In genomic region chr5:65198777-65199120, GRCh38 we compare ENCODE assay signal across 15 cellular contexts.
DNase-seq lines count a peak whose midpoint lies in the region; ATAC-seq, FAIRE-seq and TF ChIP-seq lines count a peak whose summit lies in the region.
"Had no signal": no experiment of that assay in that cellular context is flagged by ENCODE, and none has a peak within 500 bp of the region (broad histone marks: within the 10 kb centered on the region; RNA-seq: fewer than 3 reads in every experiment).

No MANE protein-coding gene starts in this region.

- H3K36me3 ChIP-seq in IMR-90 (ENCODE audit: control insufficient read depth, insufficient read depth, low read length) (peaks cover 6% of the 10 kb centered on the region; the same call in 1 of the 2 replicates), K562 (ENCODE audit: control insufficient read depth, insufficient read depth, low read length) (no peaks in the 10 kb centered on the region)

- H3K18ac ChIP-seq in IMR-90 (ENCODE audit: low read depth, low read length) = peak overlapping the region; percentile 66; the same call in 1 of the 2 replicates

- H4K20me1 ChIP-seq in IMR-90 (ENCODE audit: insufficient read depth, low read length) = no peaks in the 10 kb centered on the region
- no peaks in the 10 kb centered on the region for H4K20me1 ChIP-seq in K562 (replicated peaks; ENCODE audit: control insufficient read depth, insufficient read depth, low read length)

- H3K4me2 ChIP-seq in IMR-90 (ENCODE audit: low read depth, low read length) (no peak overlapping the region; the same call in 1 of the 2 replicates), K562 (ENCODE audit: insufficient read depth, low read length) (no peak overlapping the region)

- H3K9me3 ChIP-seq in IMR-90 (ENCODE audit: control insufficient read depth, insufficient read depth, low read length) (no peaks in the 10 kb centered on the region), K562 (replicated peaks; ENCODE audit: control insufficient read depth, insufficient read depth, low read depth, low read length) (no peaks in the 10 kb centered on the region)
- H3K9me3 ChIP-seq: mucosa of descending colon had no signal

- POLR2A ChIA-PET in IMR-90 (lab: Charles Lee; ENCODE audit: unreplicated experiment) = no interaction called here
- POLR2A ChIA-PET in K562 (lab: Yijun Ruan, JAX) = no interaction called here

- H3K4me1 ChIP-seq in IMR-90 (ENCODE audit: control insufficient read depth, insufficient read depth, low read length) = peaks cover 11% of the 10 kb centered on the region
- no peaks in the 10 kb centered on the region for H3K4me1 ChIP-seq in K562 (replicated peaks in 1 of 2; ENCODE audit: control insufficient read depth in 2 of 2, insufficient read depth in 2 of 2, low read length in 2 of 2)

- H3K56ac ChIP-seq in IMR-90 (ENCODE audit: extremely low read depth, insufficient read depth, low read length) = peak overlapping the region; percentile 73; the same call in 1 of the 2 replicates

- no peak overlapping the region for H4K91ac ChIP-seq in IMR-90 (ENCODE audit: insufficient read depth, low read depth, low read length)

- no peak overlapping the region for H4K5ac ChIP-seq in IMR-90 (ENCODE audit: low read depth, low read length)

- peak; percentile 40 for FAIRE-seq in K562 (lab: Jason Lieb, UNC)

- TF ChIP-seq POLR2A in IMR-90 (IDR thresholded peaks at IDR 0.05; ENCODE audit: low read depth, low read length) = no peak
- TF ChIP-seq POLR2A in K562 (conservative IDR thresholded peaks at IDR 0.05) = no peak

- H3K4ac ChIP-seq in IMR-90 (ENCODE audit: low read depth, low read length) = peak overlapping the region; percentile 94; the same call in 1 of the 2 replicates

- in situ Hi-C loops in IMR-90 (cut with MboI; ENCODE audit: low sequenced_read_pairs) (loop anchor here (5.0 kb wide), 1 partner anchor 284 kb away; the partner anchor contains the start of gene ADAMTS6), K562 (cut with MboI) (no loop called here)

- no peak overlapping the region for H2AK5ac ChIP-seq in IMR-90 (ENCODE audit: low read depth, low read length)

- H3K9me1 ChIP-seq in IMR-90 (ENCODE audit: insufficient read depth, low read length) = 0 out of 2 replicates have a peak, but pooled peaks cover 4% of the 10 kb centered on the region
- H3K9me1 ChIP-seq in K562 (ENCODE audit: control insufficient read depth, insufficient read depth, low read length) = no peaks in the 10 kb centered on the region

- ATAC-seq in IMR-90 (ENCODE audit: low read depth) = peak; percentile 85
- ATAC-seq in K562 = no peak
- ATAC-seq in HG03045 (IDR thresholded peaks at IDR 0.05; ENCODE audit: unreplicated experiment) = no peak
- ATAC-seq in GM18868 (IDR thresholded peaks at IDR 0.05; ENCODE audit: unreplicated experiment) = no peak
- ATAC-seq: mucosa of descending colon had no signal

- no TSS peak for BruUV-seq in IMR-90 (replicated peaks; lab: Mats Ljungman, UMichigan)
- no TSS peak for BruUV-seq in K562 (replicated peaks; lab: Mats Ljungman, UMichigan)

- intact Hi-C loops in IMR-90 (cut with micrococcal nuclease) = loop anchor here (2.0 kb wide), 2 partner anchors 72 to 282 kb away; partner anchors contain the start of gene ADAMTS6
- intact Hi-C loops in K562 (cut with micrococcal nuclease) = no loop called here

- H2BK20ac ChIP-seq in IMR-90 (ENCODE audit: low read depth, low read length) = peak overlapping the region; percentile 95; the same call in 1 of the 2 replicates

- H2BK120ac ChIP-seq in IMR-90 (ENCODE audit: low read depth, low read length) = peak overlapping the region; percentile 98

- peak overlapping the region; percentile 100 for H2BK5ac ChIP-seq in IMR-90 (ENCODE audit: low read depth, low read length, poor library complexity, severe bottlenecking)

- H2AK9ac ChIP-seq in IMR-90 (replicated peaks; ENCODE audit: low read depth, low read length, poor library complexity) = no peak overlapping the region

- H3K9ac ChIP-seq in IMR-90 (ENCODE audit: low read depth, low read length) = no peak overlapping the region
- no peak overlapping the region for H3K9ac ChIP-seq in K562 (ENCODE audit: insufficient read depth in 1 of 2, low read depth in 2 of 2, low read length in 2 of 2)

- H3K27me3 ChIP-seq in IMR-90 (ENCODE audit: control insufficient read depth, insufficient read depth, low read length) (no peaks in the 10 kb centered on the region), K562 (ENCODE audit: control insufficient read depth in 2 of 2, insufficient read depth in 2 of 2, low read length in 2 of 2) (no peaks in the 10 kb centered on the region)

- H4K8ac ChIP-seq in IMR-90 (ENCODE audit: low read depth in 2 of 2, low read length in 2 of 2) = peak overlapping the region in 1 of 2 experiments; percentile 87; a peak in 2 of 4 replicates

- H3K14ac ChIP-seq in IMR-90 (replicated peaks; ENCODE audit: low read depth, low read length) = no peak overlapping the region

- dilution Hi-C loops in IMR-90 (cut with HindIII; ENCODE audit: low sequenced_read_pairs, unreplicated experiment) = no loop called here

- H2AFZ ChIP-seq in IMR-90 (replicated peaks; ENCODE audit: low read length, poor library complexity) (no peak overlapping the region), K562 (ENCODE audit: low read depth, low read length) (no peak overlapping the region)

- TF ChIP-seq RAD21 in IMR-90 (IDR thresholded peaks at IDR 0.05; ENCODE audit: low read length) (no peak), K562 (CRISPR knock-in tag; conservative IDR thresholded peaks at IDR 0.05 in 1 of 2, IDR thresholded peaks at IDR 0.05 in 1 of 2) (no peak)

- H3K79me2 ChIP-seq in K562 (ENCODE audit: control insufficient read depth, insufficient read depth, low read length) = no peaks in the 10 kb centered on the region

- peak overlapping the region; percentile 22; the same call in 1 of the 2 replicates for H3K23ac ChIP-seq in IMR-90 (ENCODE audit: low read depth, low read length)

- no peak overlapping the region; the same call in 2 of the 3 replicates for H2BK15ac ChIP-seq in IMR-90 (ENCODE audit: low read depth, low read length)

- H3K4me3 ChIP-seq in AG09309 (ENCODE audit: control insufficient read depth, low read depth, low read length) = no peak overlapping the region
- no peak overlapping the region for H3K4me3 ChIP-seq in IMR-90 (ENCODE audit: insufficient read depth, low read depth, low read length)
- H3K4me3 ChIP-seq in K562 = no peak overlapping the region
- H3K4me3 ChIP-seq: mucosa of descending colon, skin epidermis had no signal

- H3K79me1 ChIP-seq in IMR-90 (ENCODE audit: low read depth in 1 of 2, low read length in 2 of 2) = peaks cover 22 to 31% of the 10 kb centered on the region in 2 experiments

- peak; percentile 98 for DNase-seq in AG09309 (ENCODE audit: low read depth)
- peak; percentile 99 for DNase-seq in IMR-90
- no peak for DNase-seq in K562 (ENCODE audit: extremely low read depth in 1 of 4, low spot score in 3 of 4)
- peak; percentile 96 for DNase-seq in kidney glomerular epithelial cell (lab: John Stamatoyannopoulos, UW)
- DNase-seq in SHP77 (lab: John Stamatoyannopoulos, UW) = no peak
- no peak for DNase-seq in caudate nucleus (lab: John Stamatoyannopoulos, UW)
- DNase-seq: activated T-cell treated with anti-CD3 and anti-CD28 coated beads for 4 hours; CD4-positive, CD25-positive, alpha-beta regulatory T cell; cerebellar nuclear complex; hypothalamus; mucosa of descending colon; NCI-H1417 had no signal

- no CpG with 5 or more reads among the region's 2 CpGs for WGBS in IMR-90 (ENCODE audit: extremely low coverage in 2 of 2, insufficient read length in 1 of 2), 2 experiments
- 14% methylated on average over 2 of the region's 2 CpGs for WGBS in K562 (ENCODE audit: insufficient coverage, low coverage, missing lambda C conversion rate)

- TF ChIP-seq EP300 in K562 (IDR thresholded peaks at IDR 0.05; ENCODE audit: low read length) = no peak

- no peak for TF ChIP-seq CTCF in AG09309 (IDR thresholded peaks at IDR 0.05; ENCODE audit: control insufficient read depth, insufficient read depth, low read depth, low read length, missing control alignments)
- TF ChIP-seq CTCF in IMR-90 (conservative IDR thresholded peaks at IDR 0.05; ENCODE audit: low read depth, low read length) = no peak
- no peak for TF ChIP-seq CTCF in K562 (IDR thresholded peaks at IDR 0.05 in 2 of 3, conservative IDR thresholded peaks at IDR 0.05 in 1 of 3; ENCODE audit: insufficient read depth in 2 of 3, low read depth in 1 of 3, low read length in 3 of 3)

- H3K27ac ChIP-seq in IMR-90 (ENCODE audit: insufficient read depth, low read length) = peak overlapping the region; percentile 81; the same call in 1 of the 2 replicates
- no peak overlapping the region for H3K27ac ChIP-seq in K562 (ENCODE audit: extremely low read depth, low read depth, low read length)
- no peak overlapping the region for H3K27ac ChIP-seq in caudate nucleus (ENCODE audit: low read depth, low read length)

- CTCF ChIA-PET in IMR-90 (lab: Yijun Ruan, JAX) (interaction anchor here (0.6 kb wide), 1 partner anchor 11 kb away, joined by 3 read pairs; no protein-coding TSS in a partner anchor), K562 (lab: Yijun Ruan, JAX; ENCODE audit: low intra/inter-chr PET ratio) (no interaction called here)

TF ChIP-seq in IMR-90, 13 proteins besides CTCF, POLR2A, EP300 and RAD21 (continues in another document):
- TF ChIP-seq BHLHE40 (IDR thresholded peaks at IDR 0.05; ENCODE audit: low read depth, low read length) (no peak), CHD1 (IDR thresholded peaks at IDR 0.05; ENCODE audit: low read depth, low read length) (no peak), RFX5 (IDR thresholded peaks at IDR 0.05; ENCODE audit: low read depth, low read length) (no peak)
- TF ChIP-seq, protein P1, sequence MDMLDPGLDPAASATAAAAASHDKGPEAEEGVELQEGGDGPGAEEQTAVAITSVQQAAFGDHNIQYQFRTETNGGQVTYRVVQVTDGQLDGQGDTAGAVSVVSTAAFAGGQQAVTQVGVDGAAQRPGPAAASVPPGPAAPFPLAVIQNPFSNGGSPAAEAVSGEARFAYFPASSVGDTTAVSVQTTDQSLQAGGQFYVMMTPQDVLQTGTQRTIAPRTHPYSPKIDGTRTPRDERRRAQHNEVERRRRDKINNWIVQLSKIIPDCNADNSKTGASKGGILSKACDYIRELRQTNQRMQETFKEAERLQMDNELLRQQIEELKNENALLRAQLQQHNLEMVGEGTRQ (IDR thresholded peaks at IDR 0.05; ENCODE audit: low read depth, low read length) = no peak

TF ChIP-seq in K562, 482 proteins besides CTCF, POLR2A, EP300 and RAD21 (continues in another document):
- TF ChIP-seq FOXK2 (conservative IDR thresholded peaks at IDR 0.05 in 1 of 2, IDR thresholded peaks at IDR 0.05 in 1 of 2; ENCODE audit: low read depth in 2 of 2) = no peak
- no peak for TF ChIP-seq COPS2 (conservative IDR thresholded peaks at IDR 0.05)
- TF ChIP-seq ZNF445 (CRISPR knock-in tag; IDR thresholded peaks at IDR 0.05; ENCODE audit: low read depth) = no peak
- no peak for TF ChIP-seq SIX5 (IDR thresholded peaks at IDR 0.05; ENCODE audit: borderline replicate concordance in 1 of 2, insufficient read depth in 1 of 2, low read depth in 1 of 2, low read length in 2 of 2)

Comparison
In these comparisons a context has a peak if more than half of its experiments do, and no peak if none do; other contexts are left out.
1. DNase-seq: peak in AG09309 (single experiment), IMR-90 (single experiment) and kidney glomerular epithelial cell (single experiment); none in K562 (0 of 4), SHP77 (0 of 2) and caudate nucleus (0 of 61).